Comparison of ENCODE assay signal across 1 cellular context in the genomic region with DNA sequence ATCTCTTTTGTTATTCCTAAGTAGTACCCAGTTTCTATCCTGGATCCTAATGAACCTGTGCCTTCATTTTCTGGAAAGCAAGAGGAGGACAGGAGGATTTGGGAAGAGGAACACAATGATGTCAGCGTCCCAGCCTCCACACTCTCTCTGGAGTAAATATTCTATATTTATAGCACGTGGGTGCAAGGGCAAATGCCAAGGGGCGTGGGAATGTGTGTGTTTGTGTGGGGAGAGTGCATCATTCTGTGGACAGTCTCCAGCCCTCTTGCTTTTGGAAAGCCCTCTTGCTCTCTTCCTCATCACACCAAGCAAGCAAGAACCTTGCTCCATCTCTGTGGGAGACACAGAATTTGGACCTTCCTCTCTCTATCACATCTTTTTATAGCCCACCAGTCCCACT.
TF ChIP-seq lines count a peak whose summit lies in the region.

No MANE protein-coding gene starts in this region.

TF ChIP-seq in IMR-90, 13 proteins besides CTCF, POLR2A, EP300 and RAD21 (continued from another document):
- TF ChIP-seq RFX5 (IDR thresholded peaks at IDR 0.05; ENCODE audit: low read depth, low read length) (no peak), CHD1 (IDR thresholded peaks at IDR 0.05; ENCODE audit: low read depth, low read length) (no peak), MAFK (IDR thresholded peaks at IDR 0.05; ENCODE audit: low read depth, low read length) (no peak), RCOR1 (IDR thresholded peaks at IDR 0.05; ENCODE audit: insufficient replicate concordance, low read length) (no peak), NFE2L2 (IDR thresholded peaks at IDR 0.05; ENCODE audit: low read depth, low read length) (no peak), BHLHE40 (IDR thresholded peaks at IDR 0.05; ENCODE audit: low read depth, low read length) (no peak), MXI1 (IDR thresholded peaks at IDR 0.05; ENCODE audit: borderline replicate concordance, low read depth, low read length) (no peak), CEBPB (IDR thresholded peaks at IDR 0.05; ENCODE audit: low read depth, low read length) (no peak), MAZ (IDR thresholded peaks at IDR 0.05; ENCODE audit: borderline replicate concordance, low read depth, low read length) (no peak)
- TF ChIP-seq, protein P1, sequence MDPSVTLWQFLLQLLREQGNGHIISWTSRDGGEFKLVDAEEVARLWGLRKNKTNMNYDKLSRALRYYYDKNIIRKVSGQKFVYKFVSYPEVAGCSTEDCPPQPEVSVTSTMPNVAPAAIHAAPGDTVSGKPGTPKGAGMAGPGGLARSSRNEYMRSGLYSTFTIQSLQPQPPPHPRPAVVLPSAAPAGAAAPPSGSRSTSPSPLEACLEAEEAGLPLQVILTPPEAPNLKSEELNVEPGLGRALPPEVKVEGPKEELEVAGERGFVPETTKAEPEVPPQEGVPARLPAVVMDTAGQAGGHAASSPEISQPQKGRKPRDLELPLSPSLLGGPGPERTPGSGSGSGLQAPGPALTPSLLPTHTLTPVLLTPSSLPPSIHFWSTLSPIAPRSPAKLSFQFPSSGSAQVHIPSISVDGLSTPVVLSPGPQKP (IDR thresholded peaks at IDR 0.05; ENCODE audit: borderline replicate concordance, low read depth, low read length), result no peak
